Comparison of ENCODE assay signal across 8 cellular contexts in genomic region chr2:170056900-170057299, GRCh38.
"Had no signal": no experiment of that assay in that cellular context is flagged by ENCODE, and none has a peak within 500 bp of the region (broad histone marks: within the 10 kb centered on the region; RNA-seq: fewer than 3 reads in every experiment).

No MANE protein-coding gene starts in this region.

- ATAC-seq: HepG2 had no signal

- H3K27me3 Mint-ChIP-seq: IgD-negative memory B cell had no signal

- H3K27ac ChIP-seq: HL-60, KMS-11 had no signal

- H3K9me3 Mint-ChIP-seq: IgD-negative memory B cell had no signal

- H3K27ac Mint-ChIP-seq: IgD-negative memory B cell had no signal

- DNase-seq: IMR-90, KBM-7, KG1 had no signal

- H3K9ac ChIP-seq: KMS-11 had no signal

- H3K4me2 ChIP-seq: KMS-11 had no signal

- H3K4me3 Mint-ChIP-seq: IgD-negative memory B cell had no signal

- FAIRE-seq: HepG2, HTR-8/SVneo had no signal
